Comparison of ENCODE assay signal across 12 cellular contexts in genomic region chr7:91995391-91995790, GRCh38. TPM values are rescaled to one million over a fixed set of nuclear protein-coding genes. Genes with fewer than 3 reads are reported as not detected.
DNase-seq lines count a peak whose midpoint lies in the region; ATAC-seq and TF ChIP-seq lines count a peak whose summit lies in the region.
"Had no signal": no experiment of that assay in that cellular context is flagged by ENCODE, and none has a peak within 500 bp of the region (broad histone marks: within the 10 kb centered on the region; RNA-seq: fewer than 3 reads in every experiment).

No MANE protein-coding gene starts in this region.

- peak overlapping the region; percentile 52 for H3K4me2 ChIP-seq in DOHH2 (ENCODE audit: low read length)

- H3F3A ChIP-seq in DOHH2 (ENCODE audit: control insufficient read depth, insufficient read depth): peaks cover 10% of the 10 kb centered on the region

- peaks cover 36% of the 10 kb centered on the region for H3K4me1 ChIP-seq in DOHH2 (ENCODE audit: control insufficient read depth, low read length)
- no peaks in the 10 kb centered on the region for H3K4me1 ChIP-seq in upper lobe of left lung
- no peaks in the 10 kb centered on the region for H3K4me1 ChIP-seq in prostate gland (replicated peaks)

- no peak for TF ChIP-seq EP300 in upper lobe of left lung (IDR thresholded peaks at IDR 0.05)

- H3K36me3 ChIP-seq in DOHH2 (ENCODE audit: control insufficient read depth, low read length) (peaks cover 53% of the 10 kb centered on the region), upper lobe of left lung (peaks cover 15 to 62% (median 23%) of the 10 kb centered on the region in 4 donors), prostate gland (peaks cover 2 to 3% of the 10 kb centered on the region in 2 donors)

- H3K4me3 ChIP-seq in DOHH2 (ENCODE audit: low read length) (peak overlapping the region; percentile 29), upper lobe of left lung (no peak overlapping the region), prostate gland (no peak overlapping the region)

- H3K9me2 ChIP-seq in DOHH2 (replicated peaks; ENCODE audit: control insufficient read depth, low read length): no peaks in the 10 kb centered on the region

- ATAC-seq in HG02588 (IDR thresholded peaks at IDR 0.05; ENCODE audit: unreplicated experiment): peak; percentile 92
- ATAC-seq in HG03354 (IDR thresholded peaks at IDR 0.05; ENCODE audit: poor library complexity, severe bottlenecking, unreplicated experiment): peak; percentile 86
- no peak for ATAC-seq in upper lobe of left lung (ENCODE audit: low FRiP score in 2 of 2)
- ATAC-seq: stimulated activated effector memory CD8-positive, alpha-beta T cell treated with anti-CD3 and anti-CD28 coated beads, Interleukin-12 subunit alpha, Interleukin-12 subunit beta, amount 100 ng/mL, for 72 hours had no signal

- TF ChIP-seq POLR2A in upper lobe of left lung (IDR thresholded peaks at IDR 0.05) (no peak), prostate gland (IDR thresholded peaks at IDR 0.05) (no peak)

- H3K79me2 ChIP-seq in DOHH2 (ENCODE audit: control insufficient read depth, low read length): no peaks in the 10 kb centered on the region

- H3K9me3 ChIP-seq in DOHH2 (ENCODE audit: control insufficient read depth, insufficient read depth, low read length) (no peaks in the 10 kb centered on the region), upper lobe of left lung (no peaks in the 10 kb centered on the region), prostate gland (no peaks in the 10 kb centered on the region)

- H4K20me1 ChIP-seq in DOHH2 (ENCODE audit: control insufficient read depth, insufficient read depth, low read depth, low read length): no peaks in the 10 kb centered on the region

- 76 to 80% methylated on average over 2 of the region's 2 CpGs for WGBS in upper lobe of left lung, 2 donors
- 69% methylated on average over 2 of the region's 2 CpGs for WGBS in prostate gland

- H3K27ac ChIP-seq in DOHH2 (ENCODE audit: low read depth, low read length) (peak overlapping the region; percentile 65), upper lobe of left lung (no peak overlapping the region), prostate gland (no peak overlapping the region)
- H3K27ac ChIP-seq: brain microvascular endothelial cell had no signal

- intact Hi-C loops in prostate gland (cut with DNase I): no loop called here

- H3K27me3 ChIP-seq in DOHH2 (ENCODE audit: control insufficient read depth, low read length): no peaks in the 10 kb centered on the region
- H3K27me3 ChIP-seq in upper lobe of left lung: no peaks in the 10 kb centered on the region
- no peaks in the 10 kb centered on the region for H3K27me3 ChIP-seq in prostate gland (replicated peaks; ENCODE audit: insufficient read depth)
- H3K27me3 ChIP-seq: brain microvascular endothelial cell had no signal

- TF ChIP-seq CTCF in DOHH2 (IDR thresholded peaks at IDR 0.05; ENCODE audit: low read depth, low read length, poor library complexity, severe bottlenecking): no peak
- no peak for TF ChIP-seq CTCF in upper lobe of left lung (IDR thresholded peaks at IDR 0.05)
- no peak for TF ChIP-seq CTCF in prostate gland (IDR thresholded peaks at IDR 0.05)

- DNase-seq in GM19238 (ENCODE audit: insufficient read length, low spot score): peak; percentile 2
- DNase-seq in NCI-H1092 treated with DMSO at 0.1 percent for 48 hours (lab: John Stamatoyannopoulos, UW): no peak
- DNase-seq in upper lobe of left lung: no peak
- no peak for DNase-seq in DMS 273 (lab: John Stamatoyannopoulos, UW; ENCODE audit: unreplicated experiment)
- DNase-seq in prostate gland (ENCODE audit: low spot score): no peak
- DNase-seq: activated T-cell treated with anti-CD3 and anti-CD28 coated beads, Interleukin-2, amount 50 U/mL, for 48 hours; brain microvascular endothelial cell; NCI-H1694 treated with DMSO at 0.1 percent for 48 hours had no signal

RNA-seq across cellular contexts. Expression of gene AKAP9, which starts 54.7 kb away (rescaled TPM):
- total RNA-seq in upper lobe of left lung (100 to 1,000 TPM in 2 of 6 donors, 10 to 100 TPM in 4; 61.0 to 224 (median 78.4) TPM), prostate gland (10 to 100 TPM; 61.8 to 80.1 TPM)

Comparison
In these comparisons a context has a peak if more than half of its experiments do, and no peak if none do; other contexts are left out.
1. ATAC-seq: peak in HG02588 (single experiment) and HG03354 (single experiment); none in upper lobe of left lung (0 of 2).